ENCODE assay signal across 8 cellular contexts in genomic region chr3:25662921-25663320, GRCh38. TPM values are rescaled to one million over a fixed set of nuclear protein-coding genes. Genes with fewer than 3 reads are reported as not detected.
DNase-seq lines count a peak whose midpoint lies in the region; ATAC-seq and TF ChIP-seq lines count a peak whose summit lies in the region.

No MANE protein-coding gene starts in this region.

- no peak overlapping the region for H2AFZ ChIP-seq in parathyroid adenoma

- DNase-seq in SJSA1 (ENCODE audit: low read depth in 1 of 2, low spot score in 2 of 2) (peak in 1 of 2 experiments; percentile 5), esophagus squamous epithelium (lab: John Stamatoyannopoulos, UW) (no peak), DMS153 treated with DMSO at 0.1 percent for 48 hours (lab: John Stamatoyannopoulos, UW; ENCODE audit: unreplicated experiment) (no peak), SIG-M5 (lab: John Stamatoyannopoulos, UW) (no peak)

- H3K9ac ChIP-seq in ES-I3 (ENCODE audit: low read depth, low read length) (peak overlapping the region; percentile 94; the same call in 1 of the 2 replicates), parathyroid adenoma (no peak overlapping the region)

- peak overlapping the region; percentile 91 for H3K4me2 ChIP-seq in parathyroid adenoma (ENCODE audit: low read length)

- WGBS in esophagus squamous epithelium, 2 donors: 3 to 5% methylated on average over 4 of the region's 4 CpGs

- H3K27me3 ChIP-seq in SJSA1 (replicated peaks) (no peaks in the 10 kb centered on the region), esophagus squamous epithelium (no peaks in the 10 kb centered on the region), parathyroid adenoma (ENCODE audit: control insufficient read depth, insufficient read depth, low read length) (no peaks in the 10 kb centered on the region)

- ATAC-seq in GM21381 (IDR thresholded peaks at IDR 0.05; ENCODE audit: unreplicated experiment) (no peak), HG03139 (IDR thresholded peaks at IDR 0.05; ENCODE audit: unreplicated experiment) (no peak)

- peak overlapping the region; percentile 95 for H3K4me3 ChIP-seq in SJSA1
- H3K4me3 ChIP-seq in esophagus squamous epithelium: peak overlapping the region; percentile 81 to 95 (median 90)
- peak overlapping the region; percentile 91 for H3K4me3 ChIP-seq in parathyroid adenoma (ENCODE audit: low read depth, low read length)

- no peak for TF ChIP-seq CTCF in esophagus squamous epithelium (IDR thresholded peaks at IDR 0.05)
- no peak for TF ChIP-seq CTCF in parathyroid adenoma (IDR thresholded peaks at IDR 0.05)

- H3K36me3 ChIP-seq in ES-I3 (ENCODE audit: insufficient read depth, low read length) (no peaks in the 10 kb centered on the region), SJSA1 (peaks cover 8% of the 10 kb centered on the region), esophagus squamous epithelium (no peaks in the 10 kb centered on the region), parathyroid adenoma (ENCODE audit: control insufficient read depth, insufficient read depth, low read length) (no peaks in the 10 kb centered on the region)

- H3K9me3 ChIP-seq in ES-I3 (ENCODE audit: control insufficient read depth, insufficient read depth, low read length): no peaks in the 10 kb centered on the region
- 0 out of 2 replicates have a peak, but pooled peaks cover 3% of the 10 kb centered on the region for H3K9me3 ChIP-seq in SJSA1 (replicated peaks)
- H3K9me3 ChIP-seq in esophagus squamous epithelium: no peaks in the 10 kb centered on the region
- no peaks in the 10 kb centered on the region for H3K9me3 ChIP-seq in parathyroid adenoma (ENCODE audit: control insufficient read depth, low read length)

- TF ChIP-seq POLR2A in esophagus squamous epithelium (IDR thresholded peaks at IDR 0.05): no peak

- peaks cover 22% of the 10 kb centered on the region; the same call in 1 of the 2 replicates for H3K4me1 ChIP-seq in ES-I3 (ENCODE audit: insufficient read depth, low read length)
- peaks cover 12% of the 10 kb centered on the region for H3K4me1 ChIP-seq in SJSA1 (replicated peaks)
- peaks cover 18 to 61% (median 19%) of the 10 kb centered on the region in 3 donors for H3K4me1 ChIP-seq in esophagus squamous epithelium
- H3K4me1 ChIP-seq in parathyroid adenoma: peaks cover 19% of the 10 kb centered on the region

- peaks cover 34% of the 10 kb centered on the region for H3K79me2 ChIP-seq in parathyroid adenoma

- H3K27ac ChIP-seq in SJSA1 (no peak overlapping the region), esophagus squamous epithelium (peak overlapping the region; percentile 98 to 99 (median 99)), parathyroid adenoma (peak overlapping the region; percentile 90)

- intact Hi-C loops in esophagus squamous epithelium (cut with DNase I): loop anchor here (5.0 kb wide), 1 partner anchor 119 kb away; the partner anchor contains the start of gene NGLY1

RNA-seq across cellular contexts. Expression of gene TOP2B, which starts 1.8 kb away (rescaled TPM):
- 76.4 and 77.0 TPM in 2 replicates for total RNA-seq in SJSA1 (2014; rRNA removed; shearing (Covaris generic))
- total RNA-seq in esophagus squamous epithelium: 10 to 100 TPM; 47.6 to 89.8 (median 67.4) TPM
